ENCODE assay signal across 1 cellular context in the genomic region with DNA sequence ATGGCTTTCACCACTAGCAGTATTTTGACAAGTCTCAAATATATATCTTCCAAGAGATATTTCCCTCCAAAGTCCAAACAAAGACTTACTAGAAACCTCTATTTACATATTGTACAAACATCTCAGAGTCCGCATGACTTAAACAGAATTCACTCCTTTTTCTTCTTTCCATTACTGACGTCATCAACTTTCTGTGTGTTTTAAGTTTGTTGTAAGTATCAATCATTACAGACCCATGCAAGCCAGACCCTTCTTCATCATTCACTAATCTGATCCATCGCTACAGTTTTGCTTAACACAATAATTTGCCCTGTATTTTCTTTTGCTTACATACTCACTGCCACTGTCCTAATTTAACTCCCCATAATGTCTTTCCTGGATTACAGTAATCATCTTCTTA.
TF ChIP-seq lines count a peak whose summit lies in the region.

No MANE protein-coding gene starts in this region.

TF ChIP-seq in H1, 55 proteins besides CTCF, POLR2A, EP300 and RAD21:
- TF ChIP-seq JUND (IDR thresholded peaks at IDR 0.05; ENCODE audit: low read length), result no peak
- TF ChIP-seq, protein P1, sequence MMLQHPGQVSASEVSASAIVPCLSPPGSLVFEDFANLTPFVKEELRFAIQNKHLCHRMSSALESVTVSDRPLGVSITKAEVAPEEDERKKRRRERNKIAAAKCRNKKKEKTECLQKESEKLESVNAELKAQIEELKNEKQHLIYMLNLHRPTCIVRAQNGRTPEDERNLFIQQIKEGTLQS (IDR thresholded peaks at IDR 0.05; ENCODE audit: insufficient read depth, low read depth, low read length), result no peak
- no peak for TF ChIP-seq CEBPB (IDR thresholded peaks at IDR 0.05; ENCODE audit: low read depth, low read length)
- no peak for TF ChIP-seq TAF7 (optimal IDR thresholded peaks at IDR 0.05; ENCODE audit: borderline replicate concordance, low read depth, low read length)
- TF ChIP-seq SIRT6 (IDR thresholded peaks at IDR 0.05; ENCODE audit: low read length), result no peak
- no peak for TF ChIP-seq HDAC2 (IDR thresholded peaks at IDR 0.05; ENCODE audit: borderline replicate concordance in 1 of 2, low read depth in 2 of 2, low read length in 2 of 2)
- TF ChIP-seq SAP30 (IDR thresholded peaks at IDR 0.05; ENCODE audit: insufficient read depth, insufficient replicate concordance, low read length), result no peak
- no peak for TF ChIP-seq BACH1 (IDR thresholded peaks at IDR 0.05; ENCODE audit: low read length)
- no peak for TF ChIP-seq EGR1 (IDR thresholded peaks at IDR 0.05; ENCODE audit: borderline replicate concordance, low read depth, low read length)
- TF ChIP-seq ZNF274 (IDR thresholded peaks at IDR 0.05; ENCODE audit: borderline replicate concordance, extremely low read depth, low read length), result no peak
- no peak for TF ChIP-seq ASH2L (IDR thresholded peaks at IDR 0.05; ENCODE audit: low read length)
- no peak for TF ChIP-seq BCL11A (IDR thresholded peaks at IDR 0.05; ENCODE audit: low read depth in 2 of 2, low read length in 2 of 2)
TF ChIP-seq in H1: peak in this region for 0.
